In genomic region chr2:55232863-55233657, GRCh38 we compare ENCODE assay signal across 7 cellular contexts. TPM values are rescaled to one million over a fixed set of nuclear protein-coding genes. Genes with fewer than 3 reads are reported as not detected.
A peak's percentile ranks its signal among the peaks of the same experiment; 100 is the strongest.
DNase-seq lines count a peak whose midpoint lies in the region; ATAC-seq and TF ChIP-seq lines count a peak whose summit lies in the region.

No MANE protein-coding gene starts in this region.

- H3K4me3 ChIP-seq in body of pancreas = peak overlapping the region; percentile 47 to 75

- H3K27me3 ChIP-seq in body of pancreas = no peaks in the 10 kb centered on the region

- DNase-seq in body of pancreas (peak; percentile 54 to 66 (median 57)), iris pigment epithelial cell (ENCODE audit: low read depth) (peak; percentile 51), NCI-H774 (lab: John Stamatoyannopoulos, UW) (no peak)
- DNase-seq in stimulated activated CD4-positive, alpha-beta T cell treated with anti-CD3 and anti-CD28 coated beads, Interleukin-1b, Interleukin-23, amount 100 ng/mL, for 48 hours = peak; percentile 37

- H3K27ac ChIP-seq in body of pancreas = peak overlapping the region; percentile 89 to 98 (median 96)

- intact Hi-C loops in body of pancreas (cut with DNase I) = no loop called here

- 3 to 6% methylated on average over 28 to 33 of the region's 33 CpGs for WGBS in body of pancreas, 2 donors

- H3K36me3 ChIP-seq in body of pancreas (replicated peaks in 1 of 2; ENCODE audit: insufficient read depth in 1 of 2, low read depth in 2 of 2) = peaks cover 0 to 21% of the 10 kb centered on the region in 2 donors

- TF ChIP-seq CTCF in body of pancreas (IDR thresholded peaks at IDR 0.05) = no peak

- H3K9me3 Mint-ChIP-seq in T-helper 1 cell treated with Interleukin-12 subunit alpha and Interleukin-12 subunit beta and Interleukin-4 antibody, amounts not matched to agents 30 μg/mL and 1 μg/mL, for 36 hours = no peaks in the 10 kb centered on the region

- peaks cover 43% of the 10 kb centered on the region for H3K4me1 Mint-ChIP-seq in T-helper 1 cell treated with Interleukin-12 subunit alpha and Interleukin-12 subunit beta and Interleukin-4 antibody, amounts not matched to agents 30 μg/mL and 1 μg/mL, for 36 hours (ENCODE audit: low read depth)

- no peaks in the 10 kb centered on the region for H3K27me3 Mint-ChIP-seq in T-helper 1 cell treated with Interleukin-12 subunit alpha and Interleukin-12 subunit beta and Interleukin-4 antibody, amounts not matched to agents 30 μg/mL and 1 μg/mL, for 36 hours (ENCODE audit: low read depth)

- H3K36me3 Mint-ChIP-seq in T-helper 1 cell treated with Interleukin-12 subunit alpha and Interleukin-12 subunit beta and Interleukin-4 antibody, amounts not matched to agents 30 μg/mL and 1 μg/mL, for 36 hours (ENCODE audit: low read depth) = peaks cover 60% of the 10 kb centered on the region

- ATAC-seq in GM18873 (IDR thresholded peaks at IDR 0.05; ENCODE audit: low FRiP score, unreplicated experiment) (peak; percentile 19), HG03103 (IDR thresholded peaks at IDR 0.05; ENCODE audit: low read depth, unreplicated experiment) (peak; percentile 10), body of pancreas (no peak)

- H3K4me1 ChIP-seq in body of pancreas = peaks cover 33% of the 10 kb centered on the region

- H3K4me3 Mint-ChIP-seq in T-helper 1 cell treated with Interleukin-12 subunit alpha and Interleukin-12 subunit beta and Interleukin-4 antibody, amounts not matched to agents 30 μg/mL and 1 μg/mL, for 36 hours = peak overlapping the region; percentile 100

- H3K9me3 ChIP-seq in body of pancreas = no peaks in the 10 kb centered on the region

- TF ChIP-seq POLR2A in body of pancreas (IDR thresholded peaks at IDR 0.05) = no peak

- peak overlapping the region; percentile 95 for H3K27ac Mint-ChIP-seq in T-helper 1 cell treated with Interleukin-12 subunit alpha and Interleukin-12 subunit beta and Interleukin-4 antibody, amounts not matched to agents 30 μg/mL and 1 μg/mL, for 36 hours

RNA-seq across cellular contexts. Expression of gene RPS27A, which starts 0.6 kb away (rescaled TPM):
- 100 to 1,000 TPM; 489 to 703 TPM for total RNA-seq in body of pancreas

RNA-seq across cellular contexts. Expression of gene CLHC1, which starts 1.0 kb away (rescaled TPM):
- total RNA-seq in body of pancreas = 10 to 100 TPM in 1 of 2 donors, 1 to 10 TPM in 1; 3.3 to 19.7 TPM

RNA-seq across cellular contexts. Expression of gene MTIF2, which starts 36.0 kb away (rescaled TPM):
- 10 to 100 TPM; 14.5 to 17.9 TPM for total RNA-seq in body of pancreas
